Comparison of ENCODE assay signal across 19 cellular contexts in genomic region chr5:167953151-167953788, GRCh38.
DNase-seq lines count a peak whose midpoint lies in the region; ATAC-seq and TF ChIP-seq lines count a peak whose summit lies in the region.
"Had no signal": no experiment of that assay in that cellular context is flagged by ENCODE, and none has a peak within 500 bp of the region (broad histone marks: within the 10 kb centered on the region; RNA-seq: fewer than 3 reads in every experiment).

No MANE protein-coding gene starts in this region.

- POLR2A ChIA-PET in naive thymus-derived CD8-positive, alpha-beta T cell (lab: Charles Lee) = no interaction called here

- H3K4me2 ChIP-seq in GM23338 (no peak overlapping the region), osteoblast (ENCODE audit: insufficient read depth, low read length) (no peak overlapping the region)

- H3K9me3 ChIP-seq in NT2/D1 (ENCODE audit: insufficient read depth, low read length) (no peaks in the 10 kb centered on the region), heart right ventricle (peaks cover 0 to 22% (median 0%) of the 10 kb centered on the region in 11 donors), osteoblast (ENCODE audit: low read depth, low read length) (no peaks in the 10 kb centered on the region)
- H3K9me3 ChIP-seq: pancreas had no signal

- no peak overlapping the region for H3K27ac ChIP-seq in GM23338 (ENCODE audit: low read depth)
- peak overlapping the region in 8 of 10 donors; percentile 20 to 92 (median 64) for H3K27ac ChIP-seq in heart right ventricle
- H3K27ac ChIP-seq in osteoblast (ENCODE audit: low read depth, low read length) = no peak overlapping the region
- H3K27ac ChIP-seq: epithelial cell of prostate, pancreas had no signal

- H3K9me2 ChIP-seq in GM23338 (ENCODE audit: insufficient read depth) = no peaks in the 10 kb centered on the region

- peaks cover 5% of the 10 kb centered on the region; the same call in 1 of the 3 replicates for H3K9me3 Mint-ChIP-seq in GM23338
- peaks cover 0 to 19% (median 8%) of the 10 kb centered on the region in 9 donors for H3K9me3 Mint-ChIP-seq in naive thymus-derived CD8-positive, alpha-beta T cell

- intact Hi-C loops in heart right ventricle (cut with DNase I) = loop anchor here in 1 of 10 donors (5.0 kb wide), 1 partner anchor 44 kb away; no protein-coding TSS in a partner anchor

- H3K79me2 ChIP-seq in GM23338 (replicated peaks; ENCODE audit: insufficient read depth) (no peaks in the 10 kb centered on the region), osteoblast (ENCODE audit: insufficient read depth, low read length) (no peaks in the 10 kb centered on the region)

- H3K27ac Mint-ChIP-seq in GM23338 = no peak overlapping the region
- no peak overlapping the region for H3K27ac Mint-ChIP-seq in naive thymus-derived CD8-positive, alpha-beta T cell
- H3K27ac Mint-ChIP-seq: activated naive CD4-positive, alpha-beta T cell treated with anti-CD3 and anti-CD28 coated beads, Interleukin-2, amount 50 U/mL, for 72 hours had no signal

- no peak overlapping the region for H3K9ac ChIP-seq in NT2/D1 (ENCODE audit: insufficient read length, low read depth)

- ATAC-seq in GM23338 = peak; percentile 67
- ATAC-seq in heart right ventricle = peak in 5 of 8 donors; percentile 34 to 63 (median 56)
- no peak for ATAC-seq in naive thymus-derived CD8-positive, alpha-beta T cell
- ATAC-seq: activated naive CD4-positive, alpha-beta T cell treated with anti-CD3 and anti-CD28 coated beads, Interleukin-2, amount 50 U/mL, for 72 hours; GM12878; left lobe of liver had no signal

- DNase-seq in GM23338 (ENCODE audit: low spot score) = no peak
- peak; percentile 25 for DNase-seq in NT2/D1 (ENCODE audit: low read depth, low spot score)
- no peak for DNase-seq in heart right ventricle
- DNase-seq in osteoblast (ENCODE audit: insufficient read length, low spot score, missing footprints) = no peak
- no peak for DNase-seq in DMS53 (lab: John Stamatoyannopoulos, UW)
- DNase-seq in RKO (ENCODE audit: low spot score) = no peak
- DNase-seq in naive thymus-derived CD8-positive, alpha-beta T cell = no peak
- DNase-seq: activated CD8-positive, alpha-beta memory T cell treated with anti-CD3 and anti-CD28 coated beads for 24 hours; AML-193; GF-D8; NK-92 treated with Interleukin-12 subunit alpha and Interleukin-12 subunit beta, amount 100 ng/mL, for 24 hours; SHP77; stimulated activated CD4-positive, alpha-beta T cell treated with anti-CD3 and anti-CD28 coated beads, Interleukin-4, amount 100 ng/mL, for 24 hours; T-helper 2 cell had no signal

- H3K27me3 ChIP-seq in GM23338 (ENCODE audit: insufficient read depth) (no peaks in the 10 kb centered on the region), NT2/D1 (ENCODE audit: insufficient read depth, insufficient read length) (no peaks in the 10 kb centered on the region), heart right ventricle (no peaks in the 10 kb centered on the region), osteoblast (ENCODE audit: insufficient read depth, low read length) (no peaks in the 10 kb centered on the region)
- H3K27me3 ChIP-seq: pancreas had no signal

- H3K4me1 Mint-ChIP-seq in GM23338 = peaks cover 32% of the 10 kb centered on the region
- peaks cover 0 to 5% (median 3%) of the 10 kb centered on the region in 4 donors for H3K4me1 Mint-ChIP-seq in naive thymus-derived CD8-positive, alpha-beta T cell

- H4K20me1 ChIP-seq in GM23338 (replicated peaks; ENCODE audit: insufficient read depth) (no peaks in the 10 kb centered on the region), osteoblast (ENCODE audit: insufficient read depth, low read length) (no peaks in the 10 kb centered on the region)

- H2AFZ ChIP-seq in GM23338 = no peak overlapping the region
- peak overlapping the region; percentile 38 for H2AFZ ChIP-seq in osteoblast (ENCODE audit: low read length)

- H3K4me3 Mint-ChIP-seq in GM23338 = no peak overlapping the region
- H3K4me3 Mint-ChIP-seq in naive thymus-derived CD8-positive, alpha-beta T cell = no peak overlapping the region

- H3K36me3 ChIP-seq in GM23338 (ENCODE audit: insufficient read depth) (no peaks in the 10 kb centered on the region), NT2/D1 (ENCODE audit: insufficient read depth, insufficient read length, low read length) (no peaks in the 10 kb centered on the region), heart right ventricle (no peaks in the 10 kb centered on the region), osteoblast (ENCODE audit: insufficient read depth, low read length) (no peaks in the 10 kb centered on the region)
- H3K36me3 ChIP-seq: pancreas had no signal

- TF ChIP-seq CTCF in GM23338 (conservative IDR thresholded peaks at IDR 0.05; ENCODE audit: low read depth in 2 of 2) = no peak
- no peak for TF ChIP-seq CTCF in heart right ventricle (IDR thresholded peaks at IDR 0.05)
- no peak for TF ChIP-seq CTCF in osteoblast (IDR thresholded peaks at IDR 0.05; ENCODE audit: extremely low read depth, low read depth, low read length)

- H3K4me3 ChIP-seq in GM23338 = no peak overlapping the region
- H3K4me3 ChIP-seq in NT2/D1 (ENCODE audit: insufficient read length, low read depth) = no peak overlapping the region
- no peak overlapping the region for H3K4me3 ChIP-seq in heart right ventricle
- H3K4me3 ChIP-seq in osteoblast (ENCODE audit: insufficient read depth, low read length) = no peak overlapping the region
- H3K4me3 ChIP-seq: GM12878, pancreas had no signal

- H3F3A ChIP-seq in GM23338 (replicated peaks; ENCODE audit: low read depth) = no peaks in the 10 kb centered on the region

- WGBS in heart right ventricle, 2 donors = 55 to 67% methylated on average over 4 of the region's 4 CpGs

- H3K27me3 Mint-ChIP-seq in GM23338 (ENCODE audit: insufficient read depth, low read depth, poor library complexity) = no peaks in the 10 kb centered on the region
- peaks cover 0 to 4% (median 0%) of the 10 kb centered on the region in 5 donors for H3K27me3 Mint-ChIP-seq in naive thymus-derived CD8-positive, alpha-beta T cell

- H3K4me1 ChIP-seq in GM23338 (ENCODE audit: insufficient read depth) = peaks cover 27% of the 10 kb centered on the region
- H3K4me1 ChIP-seq in NT2/D1 (ENCODE audit: insufficient read depth, insufficient read length) = peaks cover 6% of the 10 kb centered on the region
- H3K4me1 ChIP-seq in heart right ventricle = peaks cover 5 to 59% (median 39%) of the 10 kb centered on the region in 9 donors
- H3K4me1 ChIP-seq in osteoblast (ENCODE audit: insufficient read depth, low read length) = peaks cover 19% of the 10 kb centered on the region
- H3K4me1 ChIP-seq: pancreas had no signal

- H3K36me3 Mint-ChIP-seq in GM23338 (ENCODE audit: low read depth) = peaks cover 7% of the 10 kb centered on the region; the same call in 2 of the 3 replicates
- peaks cover 0 to 8% (median 0%) of the 10 kb centered on the region in 3 donors for H3K36me3 Mint-ChIP-seq in naive thymus-derived CD8-positive, alpha-beta T cell

Comparison
In these comparisons a context has a peak if more than half of its experiments do, and no peak if none do; other contexts are left out.
1. ATAC-seq: peak in GM23338 (single experiment) and heart right ventricle (5 of 8); none in naive thymus-derived CD8-positive, alpha-beta T cell (0 of 2).
2. H3K27ac ChIP-seq: peak in heart right ventricle (8 of 10); none in GM23338 (single experiment) and osteoblast (single experiment).